In genomic region chr7:43764807-43765491, GRCh38 we compare ENCODE assay signal across 10 cellular contexts. TPM values are rescaled to one million over a fixed set of nuclear protein-coding genes. Genes with fewer than 3 reads are reported as not detected.
DNase-seq lines count a peak whose midpoint lies in the region; ATAC-seq lines count a peak whose summit lies in the region.
"Had no signal": no experiment of that assay in that cellular context is flagged by ENCODE, and none has a peak within 500 bp of the region (broad histone marks: within the 10 kb centered on the region; RNA-seq: fewer than 3 reads in every experiment).

No MANE protein-coding gene starts in this region.

- no peaks in the 10 kb centered on the region for H3K27me3 ChIP-seq in muscle layer of colon (ENCODE audit: control insufficient read depth in 1 of 2, insufficient read depth in 2 of 2, low read length in 2 of 2)

- intact Hi-C loops in dendritic cell treated with granulocyte-macrophage colony-stimulating factor and Interleukin-4, amounts not matched to agents 40 ng/mL and 50 ng/mL, for 4 days (cut with micrococcal nuclease): no loop called here
- intact Hi-C loops in Right ventricle myocardium inferior (cut with DNase I): no loop called here

- no peak for ATAC-seq in HG03342 (IDR thresholded peaks at IDR 0.05; ENCODE audit: unreplicated experiment)
- ATAC-seq in GM18498 (IDR thresholded peaks at IDR 0.05; ENCODE audit: unreplicated experiment): no peak
- ATAC-seq in Right ventricle myocardium inferior: no peak

- DNase-seq in AML-193 (lab: John Stamatoyannopoulos, UW) (peak; percentile 15 to 34), LoVo (ENCODE audit: low spot score) (peak; percentile 15), Right ventricle myocardium inferior (ENCODE audit: missing footprints) (no peak), NCI-H2227 treated with DMSO at 0.1 percent for 48 hours (lab: John Stamatoyannopoulos, UW) (no peak)
- DNase-seq: NCI-H1105 had no signal

- H3K27ac ChIP-seq in muscle layer of colon (ENCODE audit: low read depth, low read length): no peak overlapping the region
- H3K27ac ChIP-seq: SK-N-MC had no signal

- H3K27me3 Mint-ChIP-seq in dendritic cell treated with granulocyte-macrophage colony-stimulating factor and Interleukin-4, amounts not matched to agents 40 ng/mL and 50 ng/mL, for 4 days: no peaks in the 10 kb centered on the region

- H3K4me3 Mint-ChIP-seq in dendritic cell treated with granulocyte-macrophage colony-stimulating factor and Interleukin-4, amounts not matched to agents 40 ng/mL and 50 ng/mL, for 4 days: no peak overlapping the region

- H3K4me1 Mint-ChIP-seq in dendritic cell treated with granulocyte-macrophage colony-stimulating factor and Interleukin-4, amounts not matched to agents 40 ng/mL and 50 ng/mL, for 4 days (ENCODE audit: low read depth): peaks cover 79% of the 10 kb centered on the region

- H3K4me1 ChIP-seq in muscle layer of colon (ENCODE audit: insufficient read depth, low read length): peaks cover 31% of the 10 kb centered on the region

- H3K36me3 Mint-ChIP-seq in dendritic cell treated with granulocyte-macrophage colony-stimulating factor and Interleukin-4, amounts not matched to agents 40 ng/mL and 50 ng/mL, for 4 days (ENCODE audit: low read depth): peaks cover 55% of the 10 kb centered on the region

- peak overlapping the region; percentile 22 for H3K27ac Mint-ChIP-seq in dendritic cell treated with granulocyte-macrophage colony-stimulating factor and Interleukin-4, amounts not matched to agents 40 ng/mL and 50 ng/mL, for 4 days

- H3K36me3 ChIP-seq in muscle layer of colon (ENCODE audit: insufficient read depth, low read length): peaks cover 1% of the 10 kb centered on the region

- H3K9me3 Mint-ChIP-seq in dendritic cell treated with granulocyte-macrophage colony-stimulating factor and Interleukin-4, amounts not matched to agents 40 ng/mL and 50 ng/mL, for 4 days: no peaks in the 10 kb centered on the region

- peak overlapping the region in 1 of 2 donors; percentile 16 for H3K4me3 ChIP-seq in muscle layer of colon (ENCODE audit: low read depth in 1 of 2, low read length in 2 of 2)
- H3K4me3 ChIP-seq: SK-N-MC had no signal

- peak overlapping the region; percentile 57 for H3K9ac ChIP-seq in muscle layer of colon (ENCODE audit: low read length)

- H3K9me3 ChIP-seq in muscle layer of colon (ENCODE audit: low read length): no peaks in the 10 kb centered on the region

RNA-seq across cellular contexts. Expression of gene BLVRA, which starts 6.5 kb away (rescaled TPM):
- total RNA-seq in Right ventricle myocardium inferior: 45.7 TPM

RNA-seq across cellular contexts. Expression of gene COA1, which starts 35.6 kb away (rescaled TPM):
- 66.7 TPM for total RNA-seq in Right ventricle myocardium inferior

Comparison
In these comparisons a context has a peak if more than half of its experiments do, and no peak if none do; other contexts are left out.
1. DNase-seq: peak in AML-193 (2 of 2) and LoVo (single experiment); none in Right ventricle myocardium inferior (single experiment) and NCI-H2227 treated with DMSO at 0.1 percent for 48 hours (single experiment).